In the genomic region with DNA sequence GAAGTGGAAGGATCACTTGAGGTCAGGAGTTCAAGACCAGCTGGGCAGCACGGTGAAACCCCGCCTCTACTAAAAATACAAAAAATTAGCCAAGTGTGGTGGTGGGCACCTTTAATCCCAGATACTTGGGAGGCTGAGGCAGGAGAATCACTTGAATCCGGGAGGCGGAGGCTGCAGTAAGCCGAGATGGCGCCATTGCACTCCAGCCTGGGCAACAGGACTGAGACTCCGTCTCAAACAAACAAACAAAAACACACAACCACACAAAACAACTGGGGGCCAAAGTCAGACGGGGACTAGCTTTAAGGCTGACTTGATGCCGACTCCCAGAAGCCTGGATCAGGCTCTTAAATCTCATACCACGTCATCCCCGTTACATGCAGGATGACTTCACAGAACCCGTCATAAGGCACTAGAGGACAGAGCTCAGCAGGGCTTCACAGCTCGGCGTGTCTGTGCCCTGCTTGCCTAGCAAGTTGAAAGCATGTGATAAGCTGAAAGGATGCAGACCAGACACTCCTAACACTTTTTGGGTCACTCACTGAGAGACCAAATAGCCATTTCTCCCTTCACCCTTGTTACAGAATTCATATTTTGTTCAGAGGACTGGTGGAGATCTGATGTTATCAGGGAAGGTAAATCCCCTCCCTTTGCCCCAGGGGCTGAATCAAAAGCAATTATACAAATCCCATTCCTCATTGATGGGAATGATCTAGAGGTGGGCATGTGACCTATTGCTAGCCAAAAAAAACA, we compare ENCODE assay signal across 1 cellular context.
TF ChIP-seq lines count a peak whose summit lies in the region.

No MANE protein-coding gene starts in this region.

TF ChIP-seq in HepG2, 621 proteins besides CTCF, POLR2A, EP300 and RAD21 (continued from another document):
- TF ChIP-seq BCLAF1 (IDR thresholded peaks at IDR 0.05), result no peak
